Comparison of ENCODE assay signal across 10 cellular contexts in the genomic region with DNA sequence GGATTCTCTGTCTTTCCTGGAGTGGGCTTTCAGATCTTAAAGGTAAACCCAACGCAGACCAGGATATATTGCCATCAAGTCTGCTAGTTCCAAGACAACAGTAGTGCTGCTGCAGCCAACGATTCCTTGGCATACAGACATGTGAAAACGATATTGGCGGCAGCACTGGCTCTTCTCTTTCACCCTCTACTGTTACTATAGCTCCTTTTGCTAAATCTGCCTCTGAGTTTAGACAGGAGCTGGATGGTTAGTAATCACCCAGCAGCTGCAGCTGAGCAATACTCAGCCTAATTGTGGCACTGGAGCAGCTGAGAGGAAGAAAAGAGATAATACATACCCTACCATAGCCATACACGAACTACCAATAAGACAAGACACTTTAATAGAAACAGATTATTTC.
DNase-seq lines count a peak whose midpoint lies in the region; TF ChIP-seq lines count a peak whose summit lies in the region.
"Had no signal": no experiment of that assay in that cellular context is flagged by ENCODE, and none has a peak within 500 bp of the region (broad histone marks: within the 10 kb centered on the region; RNA-seq: fewer than 3 reads in every experiment).

No MANE protein-coding gene starts in this region.

- peaks cover 67% of the 10 kb centered on the region for H3K4me1 Mint-ChIP-seq in nephron

- H3K9me3 Mint-ChIP-seq in nephron: no peaks in the 10 kb centered on the region

- peak overlapping the region; percentile 86 to 97 (median 88) for H3K27ac Mint-ChIP-seq in nephron

- H3K4me3 Mint-ChIP-seq in nephron: peak overlapping the region in 2 of 3 experiments; percentile 35 to 80

- no peaks in the 10 kb centered on the region for H3K27me3 Mint-ChIP-seq in nephron (ENCODE audit: low read depth)

- no peak overlapping the region for H3K4me3 ChIP-seq in astrocyte of the spinal cord (ENCODE audit: low read depth, low read length)
- H3K4me3 ChIP-seq: A549, HAP-1 had no signal

- DNase-seq in NCI-H2081 (lab: John Stamatoyannopoulos, UW) (peak; percentile 5 to 68), NCI-H2081 treated with DMSO at 0.1 percent for 48 hours (lab: John Stamatoyannopoulos, UW) (no peak), NCI-H1092 (lab: John Stamatoyannopoulos, UW) (peak; percentile 16), astrocyte of the spinal cord (ENCODE audit: low read depth, low spot score) (peak; percentile 50), caudate nucleus (lab: John Stamatoyannopoulos, UW) (no peak), iPS-NIHi7 (ENCODE audit: extremely low spot score) (no peak), amniotic stem cell (lab: John Stamatoyannopoulos, UW) (no peak)

- TF ChIP-seq CTCF in astrocyte of the spinal cord (IDR thresholded peaks at IDR 0.05; ENCODE audit: low read depth, low read length) (no peak), nephron (IDR thresholded peaks at IDR 0.05; ENCODE audit: unreplicated experiment in 3 of 3) (no peak)

- in situ Hi-C loops in astrocyte of the spinal cord (cut with HindIII; ENCODE audit: low sequenced_read_pairs): no loop called here

- no peaks in the 10 kb centered on the region for H3K36me3 Mint-ChIP-seq in nephron (ENCODE audit: low read depth)

- H3K27ac ChIP-seq in caudate nucleus (ENCODE audit: low read depth, low read length): no peak overlapping the region
- H3K27ac ChIP-seq: A549 had no signal

Comparison
In these comparisons a context has a peak if more than half of its experiments do, and no peak if none do; other contexts are left out.
1. DNase-seq: peak in NCI-H2081 (2 of 2), NCI-H1092 (single experiment) and astrocyte of the spinal cord (single experiment); none in NCI-H2081 treated with DMSO at 0.1 percent for 48 hours (single experiment), caudate nucleus (0 of 61), iPS-NIHi7 (single experiment) and amniotic stem cell (single experiment).